Comparison of ENCODE assay signal across 18 cellular contexts in genomic region chr19:19206938-19207337, GRCh38. TPM values are rescaled to one million over a fixed set of nuclear protein-coding genes. Genes with fewer than 3 reads are reported as not detected.
DNase-seq lines count a peak whose midpoint lies in the region; ATAC-seq and TF ChIP-seq lines count a peak whose summit lies in the region.
"Had no signal": no experiment of that assay in that cellular context is flagged by ENCODE, and none has a peak within 500 bp of the region (broad histone marks: within the 10 kb centered on the region; RNA-seq: fewer than 3 reads in every experiment).

No MANE protein-coding gene starts in this region.

- H3K79me2 ChIP-seq in trophoblast cell (ENCODE audit: control insufficient read depth, insufficient read depth, low read length, poor library complexity) = peaks cover 5% of the 10 kb centered on the region

- H3K18ac ChIP-seq in trophoblast cell (ENCODE audit: low read length) = no peak overlapping the region

- no peak overlapping the region for H3K4me3 Mint-ChIP-seq in activated CD8-positive, alpha-beta memory T cell treated with anti-CD3 and anti-CD28 coated beads, Interleukin-2, amount 10 ng/mL, durations not matched to agents 7 days and 5 days
- peak overlapping the region; percentile 16 to 71 (median 45) for H3K4me3 Mint-ChIP-seq in immature natural killer cell

- H3K9me3 ChIP-seq in trophoblast cell (ENCODE audit: insufficient read depth, low read depth, low read length) = peaks cover 6% of the 10 kb centered on the region
- H3K9me3 ChIP-seq: SJSA1 had no signal

- H3K9me3 Mint-ChIP-seq in activated CD8-positive, alpha-beta memory T cell treated with anti-CD3 and anti-CD28 coated beads, Interleukin-2, amount 10 ng/mL, durations not matched to agents 7 days and 5 days (ENCODE audit: low read depth) = no peaks in the 10 kb centered on the region
- no peaks in the 10 kb centered on the region for H3K9me3 Mint-ChIP-seq in immature natural killer cell

- no peak overlapping the region for H3K9ac ChIP-seq in trophoblast cell (ENCODE audit: low read length)

- no peak overlapping the region for H2BK12ac ChIP-seq in trophoblast cell (ENCODE audit: low read length)

- H3K36me3 Mint-ChIP-seq in activated CD8-positive, alpha-beta memory T cell treated with anti-CD3 and anti-CD28 coated beads, Interleukin-2, amount 10 ng/mL, durations not matched to agents 7 days and 5 days = peaks cover 3% of the 10 kb centered on the region
- no peaks in the 10 kb centered on the region for H3K36me3 Mint-ChIP-seq in immature natural killer cell

- H2AK5ac ChIP-seq in trophoblast cell (ENCODE audit: low read length) = no peak overlapping the region

- H3K4me1 ChIP-seq in trophoblast cell (ENCODE audit: control insufficient read depth in 1 of 2, insufficient read depth in 2 of 2, low read length in 2 of 2) = peaks cover 5 to 7% of the 10 kb centered on the region in 2 experiments

- WGBS in trophoblast cell (ENCODE audit: extremely low coverage, insufficient coverage, insufficient read length) = no CpG with 5 or more reads among the region's 5 CpGs

- no peak overlapping the region for H2AFZ ChIP-seq in trophoblast cell (ENCODE audit: insufficient read depth, low read length, poor library complexity)
- H2AFZ ChIP-seq: PC-9 had no signal

- H3K79me1 ChIP-seq in trophoblast cell (ENCODE audit: low read length) = peaks cover 5% of the 10 kb centered on the region

- no peak overlapping the region for H2BK5ac ChIP-seq in trophoblast cell (ENCODE audit: low read depth, low read length, poor library complexity)

- no peak overlapping the region for H4K12ac ChIP-seq in trophoblast cell (ENCODE audit: low read depth, low read length)

- peaks cover 8% of the 10 kb centered on the region for H3K27me3 ChIP-seq in trophoblast cell (ENCODE audit: insufficient read depth, low read length)
- peaks cover 50% of the 10 kb centered on the region for H3K27me3 ChIP-seq in H7 (ENCODE audit: control insufficient read depth, insufficient read depth, low read length)

- peaks cover 10% of the 10 kb centered on the region for H3K27me3 Mint-ChIP-seq in activated CD8-positive, alpha-beta memory T cell treated with anti-CD3 and anti-CD28 coated beads, Interleukin-2, amount 10 ng/mL, durations not matched to agents 7 days and 5 days
- H3K27me3 Mint-ChIP-seq in immature natural killer cell (ENCODE audit: low read depth in 3 of 3) = peaks cover 8 to 12% (median 9%) of the 10 kb centered on the region in 3 donors

- POLR2A ChIA-PET in RWPE1 (lab: Yijun Ruan, JAX; ENCODE audit: low non-redundant PET) = no interaction called here

- H3K36me3 ChIP-seq in trophoblast cell (ENCODE audit: control insufficient read depth in 1 of 2, insufficient read depth in 2 of 2, low read length in 2 of 2) (peaks cover 0 to 3% of the 10 kb centered on the region in 2 experiments), H7 (replicated peaks; ENCODE audit: control insufficient read depth, insufficient read depth, low read length) (no peaks in the 10 kb centered on the region)

- no peak overlapping the region for H2BK120ac ChIP-seq in trophoblast cell (ENCODE audit: insufficient read depth, low read length, poor library complexity)

- no peak for DNase-seq in activated CD8-positive, alpha-beta memory T cell treated with anti-CD3 and anti-CD28 coated beads, Interleukin-2, amount 10 ng/mL, durations not matched to agents 7 days and 5 days
- no peak for DNase-seq in activated CD8-positive, alpha-beta memory T cell treated with anti-CD3 and anti-CD28 coated beads for 24 hours
- no peak for DNase-seq in RWPE1 (ENCODE audit: low spot score)
- DNase-seq in immature natural killer cell = no peak
- no peak for DNase-seq in trophoblast cell
- DNase-seq in DMS114 treated with DMSO at 0.1 percent for 48 hours (lab: John Stamatoyannopoulos, UW; ENCODE audit: unreplicated experiment) = no peak
- DNase-seq in substantia nigra (lab: John Stamatoyannopoulos, UW) = no peak
- DNase-seq in H7 = no peak
- DNase-seq: DND-41, KBM-7, MV-4-11, NCI-H1417, NCI-H2029, NCI-H2171 treated with DMSO at 0.1 percent for 48 hours, NCI-H510A, PC-9 had no signal

- H3K27ac Mint-ChIP-seq in activated CD8-positive, alpha-beta memory T cell treated with anti-CD3 and anti-CD28 coated beads, Interleukin-2, amount 10 ng/mL, durations not matched to agents 7 days and 5 days = peak overlapping the region; percentile 50
- H3K27ac Mint-ChIP-seq in immature natural killer cell = peak overlapping the region in 2 of 6 donors; percentile 4 to 78

- no peak for TF ChIP-seq CTCF in RWPE1 (conservative IDR thresholded peaks at IDR 0.05; ENCODE audit: low read depth)

- H3K4me2 ChIP-seq in trophoblast cell (ENCODE audit: low read length) = no peak overlapping the region
- H3K4me2 ChIP-seq: PC-9 had no signal

- no peak overlapping the region for H4K8ac ChIP-seq in trophoblast cell (ENCODE audit: low read depth, low read length)

- peaks cover 35% of the 10 kb centered on the region for H3K4me1 Mint-ChIP-seq in activated CD8-positive, alpha-beta memory T cell treated with anti-CD3 and anti-CD28 coated beads, Interleukin-2, amount 10 ng/mL, durations not matched to agents 7 days and 5 days
- peaks cover 31 to 38% of the 10 kb centered on the region in 2 donors for H3K4me1 Mint-ChIP-seq in immature natural killer cell

- no peak overlapping the region for H3K4ac ChIP-seq in trophoblast cell (ENCODE audit: low read depth, low read length)

- H3K27ac ChIP-seq in RWPE1 (peak overlapping the region; percentile 52; the same call in 1 of the 2 replicates), trophoblast cell (ENCODE audit: low read depth, low read length) (no peak overlapping the region), substantia nigra (ENCODE audit: low read depth, low read length, poor library complexity, severe bottlenecking) (no peak overlapping the region)
- H3K27ac ChIP-seq: PC-9, SJSA1 had no signal

- no peak overlapping the region for H3K23ac ChIP-seq in trophoblast cell (ENCODE audit: low read length)

- no peak overlapping the region for H3K14ac ChIP-seq in trophoblast cell (ENCODE audit: low read length)

- CTCF ChIA-PET in activated CD8-positive, alpha-beta memory T cell treated with anti-CD3 and anti-CD28 coated beads, Interleukin-2, amount 10 ng/mL, durations not matched to agents 7 days and 5 days (lab: Charles Lee) = no interaction called here
- CTCF ChIA-PET in RWPE1 (lab: Yijun Ruan, JAX) = interaction anchor here (1.2 kb wide), 1 partner anchor 18 kb away, joined by 3 read pairs; no protein-coding TSS in a partner anchor

- no peak overlapping the region for H4K91ac ChIP-seq in trophoblast cell (ENCODE audit: low read depth, low read length)

- H3K4me3 ChIP-seq in trophoblast cell (ENCODE audit: low read depth, low read length) (peak overlapping the region; percentile 23), H7 (ENCODE audit: insufficient read depth, low read depth, low read length) (no peak overlapping the region)
- H3K4me3 ChIP-seq: PC-9, SJSA1 had no signal

- no peak for ATAC-seq in activated CD8-positive, alpha-beta memory T cell treated with anti-CD3 and anti-CD28 coated beads, Interleukin-2, amount 10 ng/mL, durations not matched to agents 7 days and 5 days

RNA-seq across cellular contexts. Expression of gene NR2C2AP, which starts 3.7 kb away (rescaled TPM):
- total RNA-seq in activated CD8-positive, alpha-beta memory T cell treated with anti-CD3 and anti-CD28 coated beads, Interleukin-2, amount 10 ng/mL, durations not matched to agents 7 days and 5 days = 10 to 100 TPM; 32.8 to 33.0 TPM
- 10 to 100 TPM; 15.4 to 27.2 (median 26.8) TPM for polyA plus RNA-seq in immature natural killer cell
- polyA plus RNA-seq in trophoblast cell (2013) = 9.3 and 10.1 TPM in 2 replicates
- 25.8 and 31.4 TPM in 2 replicates for total RNA-seq in H7 (2014; rRNA removed; shearing (Covaris generic))

RNA-seq across cellular contexts. Expression of gene NCAN, which starts 4.8 kb away (rescaled TPM):
- under 1 TPM in 1 of 2 experiments, not detected in 1; 0.05 TPM for total RNA-seq in activated CD8-positive, alpha-beta memory T cell treated with anti-CD3 and anti-CD28 coated beads, Interleukin-2, amount 10 ng/mL, durations not matched to agents 7 days and 5 days
- polyA plus RNA-seq in immature natural killer cell = not detected
- 0.01 TPM in 2 replicates for polyA plus RNA-seq in trophoblast cell (2013)
- 0.81 and 1.7 TPM in 2 replicates for total RNA-seq in H7 (2014; rRNA removed; shearing (Covaris generic))
- total RNA-seq: PC-9, SJSA1 had no signal
- polyA plus RNA-seq: CD14-positive monocyte had no signal

RNA-seq across cellular contexts. Expression of gene RFXANK, which starts 14.9 kb away (rescaled TPM):
- 100 to 1,000 TPM; 110 to 121 TPM for total RNA-seq in activated CD8-positive, alpha-beta memory T cell treated with anti-CD3 and anti-CD28 coated beads, Interleukin-2, amount 10 ng/mL, durations not matched to agents 7 days and 5 days
- polyA plus RNA-seq in immature natural killer cell = 100 to 1,000 TPM in 1 of 3 donors, 10 to 100 TPM in 2; 93.2 to 105 (median 93.4) TPM
- polyA plus RNA-seq in trophoblast cell (2013) = 108 and 112 TPM in 2 replicates
- total RNA-seq in H7 (2014; rRNA removed; shearing (Covaris generic)) = 43.5 and 51.0 TPM in 2 replicates

RNA-seq across cellular contexts. Expression of gene BORCS8, which starts 15.0 kb away (rescaled TPM):
- 10 to 100 TPM; 33.1 to 34.8 TPM for total RNA-seq in activated CD8-positive, alpha-beta memory T cell treated with anti-CD3 and anti-CD28 coated beads, Interleukin-2, amount 10 ng/mL, durations not matched to agents 7 days and 5 days
- 10 to 100 TPM; 20.3 to 29.6 (median 26.9) TPM for polyA plus RNA-seq in immature natural killer cell
- 18.6 and 19.2 TPM in 2 replicates for polyA plus RNA-seq in trophoblast cell (2013)
- 12.5 and 18.9 TPM in 2 replicates for total RNA-seq in H7 (2014; rRNA removed; shearing (Covaris generic))

RNA-seq across cellular contexts. Expression of gene MEF2B, which starts 36.9 kb away (rescaled TPM):
- 1 to 10 TPM; 3.2 to 7.2 TPM for total RNA-seq in activated CD8-positive, alpha-beta memory T cell treated with anti-CD3 and anti-CD28 coated beads, Interleukin-2, amount 10 ng/mL, durations not matched to agents 7 days and 5 days
- polyA plus RNA-seq in immature natural killer cell = under 1 TPM in 2 of 3 donors, not detected in 1; 0.35 to 0.82 TPM
- 1.1 and 1.2 TPM in 2 replicates for polyA plus RNA-seq in trophoblast cell (2013)
- 0.80 TPM in 1 of 2 replicates, not detected in the other for total RNA-seq in H7 (2014; rRNA removed; shearing (Covaris generic))
